10 cellular contexts compared by ENCODE assay signal in the genomic region with DNA sequence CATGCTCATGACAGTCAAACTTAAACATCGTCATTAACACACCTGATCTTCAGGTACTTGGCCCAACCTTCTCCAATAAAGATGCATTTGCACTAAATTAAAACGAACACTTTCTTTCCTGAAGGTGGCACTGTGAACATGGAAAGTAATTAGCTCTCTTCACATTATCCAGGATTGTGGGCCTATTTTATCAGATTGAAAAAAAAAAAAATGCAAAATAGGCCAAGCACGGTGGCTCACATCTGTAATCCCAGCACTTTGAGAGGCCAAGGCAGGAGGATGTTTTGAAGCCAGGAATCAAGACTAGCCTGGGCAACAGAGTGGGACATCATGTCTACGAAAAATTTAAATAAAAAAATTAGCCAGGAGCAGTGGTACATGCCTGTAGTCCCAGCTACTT. TPM values are rescaled to one million over a fixed set of nuclear protein-coding genes. Genes with fewer than 3 reads are reported as not detected.
A peak's percentile ranks its signal among the peaks of the same experiment; 100 is the strongest.
DNase-seq lines count a peak whose midpoint lies in the region; ATAC-seq and TF ChIP-seq lines count a peak whose summit lies in the region.
"Had no signal": no experiment of that assay in that cellular context is flagged by ENCODE, and none has a peak within 500 bp of the region (broad histone marks: within the 10 kb centered on the region; RNA-seq: fewer than 3 reads in every experiment).

No MANE protein-coding gene starts in this region.

- H3K36me3 ChIP-seq in neural progenitor cell = no peaks in the 10 kb centered on the region

- H3K27me3 ChIP-seq in neural progenitor cell = peaks cover 86% of the 10 kb centered on the region

- H3F3A ChIP-seq in neural progenitor cell (ENCODE audit: low read depth) = no peaks in the 10 kb centered on the region

- H3K4me3 ChIP-seq in GM12875 (ENCODE audit: low read depth, low read length) (no peak overlapping the region), neural progenitor cell (no peak overlapping the region)

- no peak overlapping the region for H3K27ac ChIP-seq in neural progenitor cell

- no peak for ATAC-seq in activated naive CD8-positive, alpha-beta T cell treated with anti-CD3 and anti-CD28 coated beads, Interleukin-2, amount 50 U/mL, for 24 hours
- ATAC-seq: stimulated activated effector memory CD8-positive, alpha-beta T cell treated with anti-CD3 and anti-CD28 coated beads, Interleukin-12 subunit alpha, Interleukin-12 subunit beta, amount 100 ng/mL, for 72 hours had no signal

- H3K9me3 ChIP-seq in neural progenitor cell (ENCODE audit: low read depth) = no peaks in the 10 kb centered on the region

- DNase-seq in NCI-H2029 (lab: John Stamatoyannopoulos, UW) (peak; percentile 61), astrocyte of the hippocampus (ENCODE audit: low read depth, low spot score) (peak; percentile 24), neural progenitor cell (ENCODE audit: low spot score) (peak; percentile 8), GM19240 (ENCODE audit: insufficient read length, low spot score) (no peak), nephron progenitor cell (no peak)
- no peak for DNase-seq in activated CD4-positive, alpha-beta T cell treated with anti-CD3 and anti-CD28 coated beads, Interleukin-2, amount 50 U/mL, for 4 hours
- DNase-seq in activated naive CD8-positive, alpha-beta T cell treated with anti-CD3 and anti-CD28 coated beads, Interleukin-2, amount 50 U/mL, for 24 hours = no peak
- DNase-seq: activated naive CD8-positive, alpha-beta T cell treated with anti-CD3 and anti-CD28 coated beads, Interleukin-2, amount 10 ng/mL, durations not matched to agents 7 days and 5 days had no signal

- H3K4me3 Mint-ChIP-seq in neural progenitor cell (no peak overlapping the region), nephron progenitor cell (no peak overlapping the region)
- no peak overlapping the region for H3K4me3 Mint-ChIP-seq in activated naive CD8-positive, alpha-beta T cell treated with anti-CD3 and anti-CD28 coated beads, Interleukin-2, amount 50 U/mL, for 24 hours
- H3K4me3 Mint-ChIP-seq: activated naive CD8-positive, alpha-beta T cell treated with anti-CD3 and anti-CD28 coated beads, Interleukin-2, amount 10 ng/mL, durations not matched to agents 7 days and 5 days; stimulated activated effector memory CD8-positive, alpha-beta T cell treated with anti-CD3 and anti-CD28 coated beads, Interleukin-12 subunit alpha, Interleukin-12 subunit beta, amount 100 ng/mL, for 72 hours had no signal

- no peak overlapping the region for H3K9ac ChIP-seq in neural progenitor cell

- H3K36me3 Mint-ChIP-seq in neural progenitor cell (peaks cover 2% of the 10 kb centered on the region), nephron progenitor cell (ENCODE audit: low read depth) (no peaks in the 10 kb centered on the region)
- H3K36me3 Mint-ChIP-seq in activated naive CD8-positive, alpha-beta T cell treated with anti-CD3 and anti-CD28 coated beads, Interleukin-2, amount 50 U/mL, for 24 hours (ENCODE audit: low read depth) = no peaks in the 10 kb centered on the region
- H3K36me3 Mint-ChIP-seq: activated naive CD8-positive, alpha-beta T cell treated with anti-CD3 and anti-CD28 coated beads, Interleukin-2, amount 10 ng/mL, durations not matched to agents 7 days and 5 days; stimulated activated effector memory CD8-positive, alpha-beta T cell treated with anti-CD3 and anti-CD28 coated beads, Interleukin-12 subunit alpha, Interleukin-12 subunit beta, amount 100 ng/mL, for 72 hours had no signal

- H3K27ac Mint-ChIP-seq in neural progenitor cell = no peak overlapping the region
- no peak overlapping the region for H3K27ac Mint-ChIP-seq in activated naive CD8-positive, alpha-beta T cell treated with anti-CD3 and anti-CD28 coated beads, Interleukin-2, amount 50 U/mL, for 24 hours
- no peak overlapping the region for H3K27ac Mint-ChIP-seq in nephron progenitor cell
- H3K27ac Mint-ChIP-seq: activated naive CD8-positive, alpha-beta T cell treated with anti-CD3 and anti-CD28 coated beads, Interleukin-2, amount 10 ng/mL, durations not matched to agents 7 days and 5 days; stimulated activated effector memory CD8-positive, alpha-beta T cell treated with anti-CD3 and anti-CD28 coated beads, Interleukin-12 subunit alpha, Interleukin-12 subunit beta, amount 100 ng/mL, for 72 hours had no signal

- H3K4me1 Mint-ChIP-seq in neural progenitor cell = no peaks in the 10 kb centered on the region
- no peaks in the 10 kb centered on the region for H3K4me1 Mint-ChIP-seq in activated naive CD8-positive, alpha-beta T cell treated with anti-CD3 and anti-CD28 coated beads, Interleukin-2, amount 50 U/mL, for 24 hours
- H3K4me1 Mint-ChIP-seq in nephron progenitor cell = no peaks in the 10 kb centered on the region
- H3K4me1 Mint-ChIP-seq: activated naive CD8-positive, alpha-beta T cell treated with anti-CD3 and anti-CD28 coated beads, Interleukin-2, amount 10 ng/mL, durations not matched to agents 7 days and 5 days; stimulated activated effector memory CD8-positive, alpha-beta T cell treated with anti-CD3 and anti-CD28 coated beads, Interleukin-12 subunit alpha, Interleukin-12 subunit beta, amount 100 ng/mL, for 72 hours had no signal

- H3K79me2 ChIP-seq in neural progenitor cell (ENCODE audit: low read depth) = no peaks in the 10 kb centered on the region

- H3K27me3 Mint-ChIP-seq in neural progenitor cell (ENCODE audit: insufficient read depth, low read depth) = peaks cover 8% of the 10 kb centered on the region
- H3K27me3 Mint-ChIP-seq in activated naive CD8-positive, alpha-beta T cell treated with anti-CD3 and anti-CD28 coated beads, Interleukin-2, amount 50 U/mL, for 24 hours = peaks cover 49% of the 10 kb centered on the region
- H3K27me3 Mint-ChIP-seq in nephron progenitor cell (ENCODE audit: low read depth, poor library complexity) = peaks cover 36% of the 10 kb centered on the region

- TF ChIP-seq CTCF in GM12875 (IDR thresholded peaks at IDR 0.05; ENCODE audit: borderline replicate concordance, insufficient read depth, low read depth, low read length) (0 out of 2 replicates have a peak, but pooled peaks have one; percentile 4), neural progenitor cell (IDR thresholded peaks at IDR 0.05) (peak; percentile 48), nephron progenitor cell (IDR thresholded peaks at IDR 0.05) (no peak)

- H3K9me3 Mint-ChIP-seq in neural progenitor cell (no peaks in the 10 kb centered on the region), nephron progenitor cell (no peaks in the 10 kb centered on the region)
- no peaks in the 10 kb centered on the region for H3K9me3 Mint-ChIP-seq in activated naive CD8-positive, alpha-beta T cell treated with anti-CD3 and anti-CD28 coated beads, Interleukin-2, amount 50 U/mL, for 24 hours
- H3K9me3 Mint-ChIP-seq: stimulated activated effector memory CD8-positive, alpha-beta T cell treated with anti-CD3 and anti-CD28 coated beads, Interleukin-12 subunit alpha, Interleukin-12 subunit beta, amount 100 ng/mL, for 72 hours had no signal

- no peak overlapping the region for H3K4me2 ChIP-seq in neural progenitor cell

- H4K20me1 ChIP-seq in neural progenitor cell (ENCODE audit: low read depth) = no peaks in the 10 kb centered on the region

- H2AFZ ChIP-seq in neural progenitor cell (replicated peaks) = no peak overlapping the region

- no peaks in the 10 kb centered on the region for H3K4me1 ChIP-seq in neural progenitor cell

RNA-seq across cellular contexts. Expression of gene CDC20B, which starts 14.4 kb away (rescaled TPM):
- not detected in 2 replicates for total RNA-seq in neural progenitor cell (ENCODE audit: low replicate concordance)

RNA-seq across cellular contexts. Expression of gene GPX8, which starts 27.4 kb away (rescaled TPM):
- total RNA-seq in neural progenitor cell (ENCODE audit: low replicate concordance) = 84.3 and 132 TPM in 2 replicates
- total RNA-seq: activated naive CD8-positive, alpha-beta T cell treated with anti-CD3 and anti-CD28 coated beads, Interleukin-2, amount 10 ng/mL, durations not matched to agents 7 days and 5 days had no signal

RNA-seq across cellular contexts. Expression of gene MCIDAS, which starts 39.7 kb away (rescaled TPM):
- total RNA-seq in neural progenitor cell (ENCODE audit: low replicate concordance) = not detected in 2 replicates
- total RNA-seq: activated naive CD8-positive, alpha-beta T cell treated with anti-CD3 and anti-CD28 coated beads, Interleukin-2, amount 10 ng/mL, durations not matched to agents 7 days and 5 days had no signal

RNA-seq across cellular contexts. Expression of gene CCNO, which starts 46.0 kb away (rescaled TPM):
- 0.93 TPM in 1 of 2 replicates, not detected in the other for total RNA-seq in neural progenitor cell (ENCODE audit: low replicate concordance)
- total RNA-seq: activated naive CD8-positive, alpha-beta T cell treated with anti-CD3 and anti-CD28 coated beads, Interleukin-2, amount 10 ng/mL, durations not matched to agents 7 days and 5 days had no signal

Comparison
In these comparisons a context has a peak if more than half of its experiments do, and no peak if none do; other contexts are left out.
1. DNase-seq: peak in NCI-H2029 (single experiment), astrocyte of the hippocampus (single experiment) and neural progenitor cell (single experiment); none in activated CD4-positive, alpha-beta T cell treated with anti-CD3 and anti-CD28 coated beads, Interleukin-2, amount 50 U/mL, for 4 hours (0 of 2), GM19240 (single experiment), activated naive CD8-positive, alpha-beta T cell treated with anti-CD3 and anti-CD28 coated beads, Interleukin-2, amount 50 U/mL, for 24 hours (single experiment) and nephron progenitor cell (single experiment).